Comparison of ENCODE assay signal across 1 cellular context in genomic region chr22:39908737-39909136, GRCh38.
A peak's percentile ranks its signal among the peaks of the same experiment; 100 is the strongest.
TF ChIP-seq lines count a peak whose summit lies in the region.

No MANE protein-coding gene starts in this region.

TF ChIP-seq in K562, 482 proteins besides CTCF, POLR2A, EP300 and RAD21 (continued from another document and continues in another):
- TF ChIP-seq, protein P1, sequence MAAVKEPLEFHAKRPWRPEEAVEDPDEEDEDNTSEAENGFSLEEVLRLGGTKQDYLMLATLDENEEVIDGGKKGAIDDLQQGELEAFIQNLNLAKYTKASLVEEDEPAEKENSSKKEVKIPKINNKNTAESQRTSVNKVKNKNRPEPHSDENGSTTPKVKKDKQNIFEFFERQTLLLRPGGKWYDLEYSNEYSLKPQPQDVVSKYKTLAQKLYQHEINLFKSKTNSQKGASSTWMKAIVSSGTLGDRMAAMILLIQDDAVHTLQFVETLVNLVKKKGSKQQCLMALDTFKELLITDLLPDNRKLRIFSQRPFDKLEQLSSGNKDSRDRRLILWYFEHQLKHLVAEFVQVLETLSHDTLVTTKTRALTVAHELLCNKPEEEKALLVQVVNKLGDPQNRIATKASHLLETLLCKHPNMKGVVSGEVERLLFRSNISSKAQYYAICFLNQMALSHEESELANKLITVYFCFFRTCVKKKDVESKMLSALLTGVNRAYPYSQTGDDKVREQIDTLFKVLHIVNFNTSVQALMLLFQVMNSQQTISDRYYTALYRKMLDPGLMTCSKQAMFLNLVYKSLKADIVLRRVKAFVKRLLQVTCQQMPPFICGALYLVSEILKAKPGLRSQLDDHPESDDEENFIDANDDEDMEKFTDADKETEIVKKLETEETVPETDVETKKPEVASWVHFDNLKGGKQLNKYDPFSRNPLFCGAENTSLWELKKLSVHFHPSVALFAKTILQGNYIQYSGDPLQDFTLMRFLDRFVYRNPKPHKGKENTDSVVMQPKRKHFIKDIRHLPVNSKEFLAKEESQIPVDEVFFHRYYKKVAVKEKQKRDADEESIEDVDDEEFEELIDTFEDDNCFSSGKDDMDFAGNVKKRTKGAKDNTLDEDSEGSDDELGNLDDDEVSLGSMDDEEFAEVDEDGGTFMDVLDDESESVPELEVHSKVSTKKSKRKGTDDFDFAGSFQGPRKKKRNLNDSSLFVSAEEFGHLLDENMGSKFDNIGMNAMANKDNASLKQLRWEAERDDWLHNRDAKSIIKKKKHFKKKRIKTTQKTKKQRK (IDR thresholded peaks at IDR 0.05; ENCODE audit: borderline replicate concordance, low read depth, low read length): no peak
- TF ChIP-seq ZNF507 (tag; conservative IDR thresholded peaks at IDR 0.05) (no peak), ZBED1 (IDR thresholded peaks at IDR 0.05) (no peak), GTF2A2 (tag; IDR thresholded peaks at IDR 0.05) (no peak), MEIS2 (IDR thresholded peaks at IDR 0.05; ENCODE audit: partially characterized antibody) (peak; percentile 50), ZNF12 (CRISPR knock-in tag; IDR thresholded peaks at IDR 0.05) (no peak), HBP1 (CRISPR knock-in tag; IDR thresholded peaks at IDR 0.05) (no peak), RERE (CRISPR knock-in tag; IDR thresholded peaks at IDR 0.05; ENCODE audit: borderline replicate concordance) (no peak), CREM (IDR thresholded peaks at IDR 0.05; ENCODE audit: low read depth) (peak; percentile 41; the same call in 1 of the 2 replicates), FOS (IDR thresholded peaks at IDR 0.05; ENCODE audit: extremely low read depth, insufficient read length) (peak; percentile 24), HOXB6 (CRISPR knock-in tag; IDR thresholded peaks at IDR 0.05; ENCODE audit: borderline replicate concordance) (no peak), SMARCE1 (IDR thresholded peaks at IDR 0.05) (no peak), ZKSCAN1 (IDR thresholded peaks at IDR 0.05; ENCODE audit: low read depth, low read length) (no peak), LEF1 (IDR thresholded peaks at IDR 0.05) (no peak), HDAC3 (IDR thresholded peaks at IDR 0.05; ENCODE audit: borderline replicate concordance, partially characterized antibody) (peak; percentile 43), SP1 (CRISPR knock-in tag; IDR thresholded peaks at IDR 0.05) (no peak), COPS2 (conservative IDR thresholded peaks at IDR 0.05) (no peak), RFX7 (CRISPR knock-in tag; IDR thresholded peaks at IDR 0.05) (no peak), TFE3 (CRISPR knock-in tag; IDR thresholded peaks at IDR 0.05) (no peak), ZNF282 (CRISPR knock-in tag; IDR thresholded peaks at IDR 0.05) (no peak), CTBP1 (IDR thresholded peaks at IDR 0.05; ENCODE audit: borderline replicate concordance) (peak; percentile 47; the same call in 1 of the 2 replicates), TAF1 (IDR thresholded peaks at IDR 0.05; ENCODE audit: control insufficient read depth, extremely low read depth, insufficient read depth, low read length, severe bottlenecking) (no peak), ZBTB17 (CRISPR knock-in tag; IDR thresholded peaks at IDR 0.05) (peak; percentile 91), JUND (IDR thresholded peaks at IDR 0.05; ENCODE audit: borderline replicate concordance, low read depth, low read length) (peak; percentile 89), JUND (tag; IDR thresholded peaks at IDR 0.05; ENCODE audit: borderline replicate concordance, low read depth, low read length) (peak; percentile 74; the same call in 2 of the 3 replicates), MCM3 (IDR thresholded peaks at IDR 0.05) (no peak), ZFP1 (CRISPR knock-in tag; IDR thresholded peaks at IDR 0.05) (no peak), ARID1B (IDR thresholded peaks at IDR 0.05) (peak; percentile 50), POLR2B (IDR thresholded peaks at IDR 0.05; ENCODE audit: low read depth, partially characterized antibody) (no peak), BCOR (IDR thresholded peaks at IDR 0.05) (no peak), PKNOX1 (IDR thresholded peaks at IDR 0.05) (peak; percentile 80), NR3C1 (CRISPR knock-in tag; IDR thresholded peaks at IDR 0.05) (no peak), JUN (IDR thresholded peaks at IDR 0.05; ENCODE audit: borderline replicate concordance, low read depth, low read length) (peak; percentile 78; the same call in 1 of the 2 replicates), JUN (CRISPR knock-in tag; IDR thresholded peaks at IDR 0.05; ENCODE audit: borderline replicate concordance) (no peak), SMC3 (conservative IDR thresholded peaks at IDR 0.05; ENCODE audit: insufficient read depth, low read depth, low read length) (no peak)
- TF ChIP-seq, protein P2, sequence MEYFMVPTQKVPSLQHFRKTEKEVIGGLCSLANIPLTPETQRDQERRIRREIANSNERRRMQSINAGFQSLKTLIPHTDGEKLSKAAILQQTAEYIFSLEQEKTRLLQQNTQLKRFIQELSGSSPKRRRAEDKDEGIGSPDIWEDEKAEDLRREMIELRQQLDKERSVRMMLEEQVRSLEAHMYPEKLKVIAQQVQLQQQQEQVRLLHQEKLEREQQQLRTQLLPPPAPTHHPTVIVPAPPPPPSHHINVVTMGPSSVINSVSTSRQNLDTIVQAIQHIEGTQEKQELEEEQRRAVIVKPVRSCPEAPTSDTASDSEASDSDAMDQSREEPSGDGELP (CRISPR knock-in tag; IDR thresholded peaks at IDR 0.05; ENCODE audit: borderline replicate concordance): no peak
- TF ChIP-seq, protein P3, sequence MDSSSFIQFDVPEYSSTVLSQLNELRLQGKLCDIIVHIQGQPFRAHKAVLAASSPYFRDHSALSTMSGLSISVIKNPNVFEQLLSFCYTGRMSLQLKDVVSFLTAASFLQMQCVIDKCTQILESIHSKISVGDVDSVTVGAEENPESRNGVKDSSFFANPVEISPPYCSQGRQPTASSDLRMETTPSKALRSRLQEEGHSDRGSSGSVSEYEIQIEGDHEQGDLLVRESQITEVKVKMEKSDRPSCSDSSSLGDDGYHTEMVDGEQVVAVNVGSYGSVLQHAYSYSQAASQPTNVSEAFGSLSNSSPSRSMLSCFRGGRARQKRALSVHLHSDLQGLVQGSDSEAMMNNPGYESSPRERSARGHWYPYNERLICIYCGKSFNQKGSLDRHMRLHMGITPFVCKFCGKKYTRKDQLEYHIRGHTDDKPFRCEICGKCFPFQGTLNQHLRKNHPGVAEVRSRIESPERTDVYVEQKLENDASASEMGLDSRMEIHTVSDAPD (CRISPR knock-in tag; IDR thresholded peaks at IDR 0.05): no peak
- TF ChIP-seq, protein P4, sequence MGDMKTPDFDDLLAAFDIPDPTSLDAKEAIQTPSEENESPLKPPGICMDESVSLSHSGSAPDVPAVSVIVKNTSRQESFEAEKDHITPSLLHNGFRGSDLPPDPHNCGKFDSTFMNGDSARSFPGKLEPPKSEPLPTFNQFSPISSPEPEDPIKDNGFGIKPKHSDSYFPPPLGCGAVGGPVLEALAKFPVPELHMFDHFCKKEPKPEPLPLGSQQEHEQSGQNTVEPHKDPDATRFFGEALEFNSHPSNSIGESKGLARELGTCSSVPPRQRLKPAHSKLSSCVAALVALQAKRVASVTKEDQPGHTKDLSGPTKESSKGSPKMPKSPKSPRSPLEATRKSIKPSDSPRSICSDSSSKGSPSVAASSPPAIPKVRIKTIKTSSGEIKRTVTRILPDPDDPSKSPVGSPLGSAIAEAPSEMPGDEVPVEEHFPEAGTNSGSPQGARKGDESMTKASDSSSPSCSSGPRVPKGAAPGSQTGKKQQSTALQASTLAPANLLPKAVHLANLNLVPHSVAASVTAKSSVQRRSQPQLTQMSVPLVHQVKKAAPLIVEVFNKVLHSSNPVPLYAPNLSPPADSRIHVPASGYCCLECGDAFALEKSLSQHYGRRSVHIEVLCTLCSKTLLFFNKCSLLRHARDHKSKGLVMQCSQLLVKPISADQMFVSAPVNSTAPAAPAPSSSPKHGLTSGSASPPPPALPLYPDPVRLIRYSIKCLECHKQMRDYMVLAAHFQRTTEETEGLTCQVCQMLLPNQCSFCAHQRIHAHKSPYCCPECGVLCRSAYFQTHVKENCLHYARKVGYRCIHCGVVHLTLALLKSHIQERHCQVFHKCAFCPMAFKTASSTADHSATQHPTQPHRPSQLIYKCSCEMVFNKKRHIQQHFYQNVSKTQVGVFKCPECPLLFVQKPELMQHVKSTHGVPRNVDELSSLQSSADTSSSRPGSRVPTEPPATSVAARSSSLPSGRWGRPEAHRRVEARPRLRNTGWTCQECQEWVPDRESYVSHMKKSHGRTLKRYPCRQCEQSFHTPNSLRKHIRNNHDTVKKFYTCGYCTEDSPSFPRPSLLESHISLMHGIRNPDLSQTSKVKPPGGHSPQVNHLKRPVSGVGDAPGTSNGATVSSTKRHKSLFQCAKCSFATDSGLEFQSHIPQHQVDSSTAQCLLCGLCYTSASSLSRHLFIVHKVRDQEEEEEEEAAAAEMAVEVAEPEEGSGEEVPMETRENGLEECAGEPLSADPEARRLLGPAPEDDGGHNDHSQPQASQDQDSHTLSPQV (IDR thresholded peaks at IDR 0.05): peak; percentile 58; the same call in 1 of the 2 replicates
- TF ChIP-seq, protein P5, sequence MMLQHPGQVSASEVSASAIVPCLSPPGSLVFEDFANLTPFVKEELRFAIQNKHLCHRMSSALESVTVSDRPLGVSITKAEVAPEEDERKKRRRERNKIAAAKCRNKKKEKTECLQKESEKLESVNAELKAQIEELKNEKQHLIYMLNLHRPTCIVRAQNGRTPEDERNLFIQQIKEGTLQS (IDR thresholded peaks at IDR 0.05): peak; percentile 83
- TF ChIP-seq, protein P5 (CRISPR knock-in tag; conservative IDR thresholded peaks at IDR 0.05): no peak
